9 cellular contexts compared by ENCODE assay signal in genomic region chr20:54062812-54063280, GRCh38. TPM values are rescaled to one million over a fixed set of nuclear protein-coding genes. Genes with fewer than 3 reads are reported as not detected.
DNase-seq lines count a peak whose midpoint lies in the region; ATAC-seq, FAIRE-seq and TF ChIP-seq lines count a peak whose summit lies in the region.
"Had no signal": no experiment of that assay in that cellular context is flagged by ENCODE, and none has a peak within 500 bp of the region (broad histone marks: within the 10 kb centered on the region; RNA-seq: fewer than 3 reads in every experiment).

No MANE protein-coding gene starts in this region.

- TF ChIP-seq CTCF in D721Med (IDR thresholded peaks at IDR 0.05; ENCODE audit: insufficient read depth, missing control alignments) (peak; percentile 76), foreskin fibroblast (IDR thresholded peaks at IDR 0.05; ENCODE audit: low read depth, low read length) (peak; percentile 66), psoas muscle (IDR thresholded peaks at IDR 0.05) (peak; percentile 37)

- DNase-seq in D721Med (ENCODE audit: insufficient read length, low spot score): no peak
- DNase-seq in LoVo (ENCODE audit: low spot score): peak; percentile 69
- DNase-seq in SW 1271 (lab: John Stamatoyannopoulos, UW): peak; percentile 19 to 56
- peak; percentile 32 to 61 for DNase-seq in foreskin fibroblast
- DNase-seq in psoas muscle: no peak
- no peak for DNase-seq in activated T-cell treated with anti-CD3 and anti-CD28 coated beads, Interleukin-2, amount 50 U/mL, for 24 hours
- no peak for DNase-seq in COR-L47 (lab: John Stamatoyannopoulos, UW)

- H3K9me3 ChIP-seq in psoas muscle: no peaks in the 10 kb centered on the region

- H3K4me1 Mint-ChIP-seq in activated T-cell treated with anti-CD3 and anti-CD28 coated beads, Interleukin-2, amount 50 U/mL, for 24 hours (ENCODE audit: low read depth): peaks cover 15% of the 10 kb centered on the region

- H3K27me3 ChIP-seq in psoas muscle (ENCODE audit: insufficient read depth in 3 of 3, low read length in 2 of 3): peaks cover 0 to 2% (median 0%) of the 10 kb centered on the region in 3 donors

- intact Hi-C loops in psoas muscle (cut with DNase I): no loop called here

- no peak overlapping the region for H3K27ac Mint-ChIP-seq in activated T-cell treated with anti-CD3 and anti-CD28 coated beads, Interleukin-2, amount 50 U/mL, for 24 hours
- H3K27ac Mint-ChIP-seq: T-cell had no signal

- ATAC-seq in GM19468 (IDR thresholded peaks at IDR 0.05; ENCODE audit: extremely low read depth, unreplicated experiment) (peak; percentile 15), psoas muscle (peak in 1 of 4 donors; percentile 55)

- no peaks in the 10 kb centered on the region for H3K36me3 ChIP-seq in psoas muscle (ENCODE audit: insufficient read depth in 1 of 2, low read depth in 1 of 2)

- WGBS in psoas muscle, 3 donors: 40 to 47% (median 46%) methylated on average over 4 of the region's 4 CpGs

- H3K27ac ChIP-seq in psoas muscle: no peak overlapping the region

- no peaks in the 10 kb centered on the region for H3K9me3 Mint-ChIP-seq in activated T-cell treated with anti-CD3 and anti-CD28 coated beads, Interleukin-2, amount 50 U/mL, for 24 hours
- H3K9me3 Mint-ChIP-seq: T-cell had no signal

- no peak for FAIRE-seq in D721Med (lab: Jason Lieb, UNC)

- no peaks in the 10 kb centered on the region for H3K27me3 Mint-ChIP-seq in activated T-cell treated with anti-CD3 and anti-CD28 coated beads, Interleukin-2, amount 50 U/mL, for 24 hours

- no peak overlapping the region for H3K4me3 Mint-ChIP-seq in activated T-cell treated with anti-CD3 and anti-CD28 coated beads, Interleukin-2, amount 50 U/mL, for 24 hours

- H3K36me3 Mint-ChIP-seq in activated T-cell treated with anti-CD3 and anti-CD28 coated beads, Interleukin-2, amount 50 U/mL, for 24 hours (ENCODE audit: low read depth): no peaks in the 10 kb centered on the region
- H3K36me3 Mint-ChIP-seq: T-cell had no signal

- H3K4me3 ChIP-seq in foreskin fibroblast (ENCODE audit: low read depth in 1 of 2, low read length in 2 of 2) (no peak overlapping the region), psoas muscle (no peak overlapping the region)

- no peaks in the 10 kb centered on the region for H3K4me1 ChIP-seq in psoas muscle

RNA-seq across cellular contexts. Expression of gene BCAS1, which starts 7.5 kb away (rescaled TPM):
- under 1 TPM in 2 of 4 donors, not detected in 2; 0.17 to 0.26 TPM for total RNA-seq in psoas muscle
- under 1 TPM; 0.01 to 0.16 (median 0.04) TPM for polyA plus RNA-seq in psoas muscle

Comparison
In these comparisons a context has a peak if more than half of its experiments do, and no peak if none do; other contexts are left out.
1. DNase-seq: peak in LoVo (single experiment), SW 1271 (2 of 2) and foreskin fibroblast (2 of 2); none in D721Med (single experiment), psoas muscle (0 of 2), activated T-cell treated with anti-CD3 and anti-CD28 coated beads, Interleukin-2, amount 50 U/mL, for 24 hours (single experiment) and COR-L47 (single experiment).
2. Peak in every context shown above with its lines, with median percentiles within 50 percentile points of each other: CTCF ChIP-seq.